Comparison of ENCODE assay signal across 10 cellular contexts in the genomic region with DNA sequence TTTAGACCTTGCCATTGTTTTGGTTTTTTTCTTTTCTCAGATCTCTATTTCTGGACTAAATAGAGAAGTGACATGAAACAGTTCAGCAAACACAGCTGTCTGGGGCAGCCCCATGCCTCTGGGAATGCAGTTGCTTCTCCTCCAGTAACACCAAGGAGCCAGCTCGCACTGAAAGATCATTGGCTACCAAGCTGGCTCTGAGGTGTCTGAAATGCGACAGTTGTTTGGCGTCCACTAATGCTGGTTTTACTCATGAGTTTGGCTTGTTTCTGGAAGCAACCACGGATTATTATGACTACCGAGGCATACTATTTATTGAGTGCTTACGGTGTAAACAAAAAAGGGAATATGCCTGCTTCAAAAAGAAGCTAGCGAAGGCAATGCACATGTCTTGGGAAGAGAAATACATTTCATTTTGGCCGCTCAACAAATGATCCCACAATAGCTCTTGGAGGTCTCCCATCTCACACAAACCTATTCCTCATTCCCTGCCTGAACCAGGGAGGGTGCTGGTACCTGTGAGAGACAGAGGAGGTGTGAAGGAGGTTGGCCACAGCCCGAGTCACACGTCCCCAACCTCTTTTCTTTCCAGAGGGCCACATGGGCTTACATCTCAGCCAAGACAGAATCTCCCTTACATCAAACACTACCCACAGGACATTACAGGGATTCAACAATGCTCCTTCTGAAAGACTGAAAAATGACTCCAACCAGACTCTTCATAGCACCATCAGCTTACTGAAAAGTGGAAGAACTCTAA.
DNase-seq lines count a peak whose midpoint lies in the region; ATAC-seq and TF ChIP-seq lines count a peak whose summit lies in the region.
"Had no signal": no experiment of that assay in that cellular context is flagged by ENCODE, and none has a peak within 500 bp of the region (broad histone marks: within the 10 kb centered on the region; RNA-seq: fewer than 3 reads in every experiment).

No MANE protein-coding gene starts in this region.

- no peaks in the 10 kb centered on the region for H3K9me3 ChIP-seq in stomach smooth muscle (ENCODE audit: control insufficient read depth in 2 of 2, low read length in 2 of 2)

- H3K27me3 ChIP-seq in stomach smooth muscle (ENCODE audit: control insufficient read depth in 1 of 2, insufficient read depth in 2 of 2, low read length in 2 of 2), result no peaks in the 10 kb centered on the region

- no peak overlapping the region for H3K9ac ChIP-seq in stomach smooth muscle (ENCODE audit: low read length in 2 of 2)

- no peak for TF ChIP-seq POLR2A in erythroblast (IDR thresholded peaks at IDR 0.05; ENCODE audit: low read length)

- H3K4me3 ChIP-seq in cardiac fibroblast (replicated peaks in 1 of 2; ENCODE audit: low read depth in 2 of 2, low read length in 2 of 2) (no peak overlapping the region), stomach smooth muscle (ENCODE audit: low read length in 2 of 2) (peak overlapping the region; percentile 5 to 47)

- ATAC-seq in HG03039 (IDR thresholded peaks at IDR 0.05; ENCODE audit: unreplicated experiment), result peak; percentile 92

- TF ChIP-seq CTCF in cardiac fibroblast (IDR thresholded peaks at IDR 0.05; ENCODE audit: low read depth, low read length), result no peak

- peaks cover 16% of the 10 kb centered on the region for H3K4me1 ChIP-seq in stomach smooth muscle (ENCODE audit: control insufficient read depth, insufficient read depth, low read length)

- H3K36me3 ChIP-seq in stomach smooth muscle (ENCODE audit: control insufficient read depth in 2 of 2, insufficient read depth in 2 of 2, low read length in 2 of 2), result peaks cover 0 to 3% of the 10 kb centered on the region in 2 donors

- H3K27ac ChIP-seq in stomach smooth muscle (ENCODE audit: low read length), result peak overlapping the region; percentile 73
- H3K27ac ChIP-seq: 22Rv1 had no signal

- DNase-seq in NCI-H146 (lab: John Stamatoyannopoulos, UW), result peak; percentile 17
- no peak for DNase-seq in NCI-H146 treated with DMSO at 0.1 percent for 48 hours (lab: John Stamatoyannopoulos, UW; ENCODE audit: unreplicated experiment)
- peak; percentile 34 to 43 for DNase-seq in cardiac fibroblast (ENCODE audit: low read depth in 2 of 2)
- no peak for DNase-seq in erythroblast (lab: John Stamatoyannopoulos, UW)
- no peak for DNase-seq in NCI-H345 treated with DMSO at 0.1 percent for 48 hours (lab: John Stamatoyannopoulos, UW; ENCODE audit: unreplicated experiment)
- DNase-seq in UCSD-AML1 (lab: John Stamatoyannopoulos, UW; ENCODE audit: unreplicated experiment), result no peak
- DNase-seq: NCI-H187 had no signal

Comparison
In these comparisons a context has a peak if more than half of its experiments do, and no peak if none do; other contexts are left out.
1. DNase-seq: peak in NCI-H146 (single experiment) and cardiac fibroblast (2 of 2); none in NCI-H146 treated with DMSO at 0.1 percent for 48 hours (single experiment), erythroblast (0 of 2), NCI-H345 treated with DMSO at 0.1 percent for 48 hours (single experiment) and UCSD-AML1 (single experiment).
2. H3K4me3 ChIP-seq: peak in stomach smooth muscle (2 of 2); none in cardiac fibroblast (0 of 2).